ENCODE assay signal across 8 cellular contexts in genomic region chr9:91151014-91151740, GRCh38.
DNase-seq lines count a peak whose midpoint lies in the region; ATAC-seq, FAIRE-seq and TF ChIP-seq lines count a peak whose summit lies in the region.

No MANE protein-coding gene starts in this region.

- H3K36me3 Mint-ChIP-seq in CD8-positive, alpha-beta T cell: no peaks in the 10 kb centered on the region
- H3K36me3 Mint-ChIP-seq in activated T-helper 17 cell treated with anti-CD3 and anti-CD28 coated beads, Interleukin-2, amount 50 U/mL, for 72 hours (ENCODE audit: low read depth): peaks cover 17% of the 10 kb centered on the region

- H3K27me3 Mint-ChIP-seq in CD8-positive, alpha-beta T cell (ENCODE audit: low read depth): no peaks in the 10 kb centered on the region
- no peaks in the 10 kb centered on the region for H3K27me3 Mint-ChIP-seq in activated T-helper 17 cell treated with anti-CD3 and anti-CD28 coated beads, Interleukin-2, amount 50 U/mL, for 72 hours

- peak; percentile 92 for ATAC-seq in CD8-positive, alpha-beta T cell
- ATAC-seq in GM19397 (IDR thresholded peaks at IDR 0.05; ENCODE audit: unreplicated experiment) (peak; percentile 60), HG03439 (IDR thresholded peaks at IDR 0.05; ENCODE audit: unreplicated experiment) (peak; percentile 61), pancreas (peak in 3 of 4 donors; percentile 15 to 67 (median 39))
- ATAC-seq in activated T-helper 17 cell treated with anti-CD3 and anti-CD28 coated beads, Interleukin-2, amount 50 U/mL, for 72 hours (replicated peaks): peak; percentile 63

- H3K27ac Mint-ChIP-seq in CD8-positive, alpha-beta T cell: peak overlapping the region; percentile 56
- peak overlapping the region; percentile 99 for H3K27ac Mint-ChIP-seq in activated T-helper 17 cell treated with anti-CD3 and anti-CD28 coated beads, Interleukin-2, amount 50 U/mL, for 72 hours

- no peak overlapping the region for H3K4me3 ChIP-seq in CD8-positive, alpha-beta T cell (ENCODE audit: low read depth, low read length)
- no peak overlapping the region for H3K4me3 ChIP-seq in pancreas

- TF ChIP-seq CTCF in CD8-positive, alpha-beta T cell (IDR thresholded peaks at IDR 0.05): no peak
- TF ChIP-seq CTCF in pancreas (IDR thresholded peaks at IDR 0.05): no peak

- H3K9me3 ChIP-seq in CD8-positive, alpha-beta T cell (ENCODE audit: low read length): no peaks in the 10 kb centered on the region
- H3K9me3 ChIP-seq in pancreas: no peaks in the 10 kb centered on the region

- H3K4me1 Mint-ChIP-seq in CD8-positive, alpha-beta T cell (ENCODE audit: low read depth): peaks cover 48% of the 10 kb centered on the region
- peaks cover 61% of the 10 kb centered on the region for H3K4me1 Mint-ChIP-seq in activated T-helper 17 cell treated with anti-CD3 and anti-CD28 coated beads, Interleukin-2, amount 50 U/mL, for 72 hours

- H3K4me1 ChIP-seq in CD8-positive, alpha-beta T cell (ENCODE audit: insufficient read depth, low read length): peaks cover 31% of the 10 kb centered on the region
- H3K4me1 ChIP-seq in pancreas: no peaks in the 10 kb centered on the region

- CTCF ChIA-PET in CD8-positive, alpha-beta T cell (lab: Charles Lee): interaction anchor here (1.2 to 1.6 kb wide), 4 partner anchors 9 to 41 kb away, joined by 3 to 4 read pairs (median 4); no protein-coding TSS in a partner anchor

- peaks cover 2% of the 10 kb centered on the region for H3K9me3 Mint-ChIP-seq in CD8-positive, alpha-beta T cell
- peaks cover 3% of the 10 kb centered on the region for H3K9me3 Mint-ChIP-seq in activated T-helper 17 cell treated with anti-CD3 and anti-CD28 coated beads, Interleukin-2, amount 50 U/mL, for 72 hours

- no peaks in the 10 kb centered on the region for H3K27me3 ChIP-seq in CD8-positive, alpha-beta T cell (ENCODE audit: insufficient read depth, low read length)
- no peaks in the 10 kb centered on the region for H3K27me3 ChIP-seq in pancreas

- POLR2A ChIA-PET in CD8-positive, alpha-beta T cell (lab: Charles Lee): interaction anchor here (0.9 to 1.4 kb wide), 3 partner anchors 24 to 37 kb away, joined by 3 to 4 read pairs (median 3); no protein-coding TSS in a partner anchor

- peak in 2 of 7 experiments; percentile 37 to 47 for DNase-seq in CD8-positive, alpha-beta T cell
- no peak for DNase-seq in pancreas
- DNase-seq in NK-92 (lab: John Stamatoyannopoulos, UW; ENCODE audit: unreplicated experiment): no peak
- no peak for DNase-seq in NCI-H1105 (lab: John Stamatoyannopoulos, UW)
- no peak for DNase-seq in amniotic stem cell (lab: John Stamatoyannopoulos, UW)

- H3K4me3 Mint-ChIP-seq in CD8-positive, alpha-beta T cell: peak overlapping the region; percentile 23
- H3K4me3 Mint-ChIP-seq in activated T-helper 17 cell treated with anti-CD3 and anti-CD28 coated beads, Interleukin-2, amount 50 U/mL, for 72 hours: peak overlapping the region; percentile 75

- intact Hi-C loops in CD8-positive, alpha-beta T cell (cut with DNase I, micrococcal nuclease): loop anchor here (1.0 to 5.0 kb wide), 5 partner anchors 42 to 271 kb away; partner anchors contain the start of gene NFIL3 (in 1 of the 2)
- intact Hi-C loops in pancreas (cut with DNase I): loop anchor here in 1 of 3 donors (10.0 kb wide), 1 partner anchor 116 kb away; no protein-coding TSS in a partner anchor

- no peak for FAIRE-seq in pancreas (lab: Jason Lieb, UNC)

- H3K27ac ChIP-seq in CD8-positive, alpha-beta T cell (ENCODE audit: low read depth, low read length): no peak overlapping the region
- peak overlapping the region in 1 of 4 donors; percentile 15 for H3K27ac ChIP-seq in pancreas

- 79 to 85% methylated on average over 6 of the region's 6 CpGs for whole genome bisulfite sequencing in pancreas, 2 donors

- no peaks in the 10 kb centered on the region for H3K36me3 ChIP-seq in CD8-positive, alpha-beta T cell (ENCODE audit: insufficient read depth, low read length)
- H3K36me3 ChIP-seq in pancreas: no peaks in the 10 kb centered on the region

Comparison
In these comparisons a context has a peak if more than half of its experiments do, and no peak if none do; other contexts are left out.
1. ATAC-seq: peak in every context shown above with its lines; median percentile 92 in CD8-positive, alpha-beta T cell; 63 in activated T-helper 17 cell treated with anti-CD3 and anti-CD28 coated beads, Interleukin-2, amount 50 U/mL, for 72 hours; 61 in HG03439; 60 in GM19397; 39 in pancreas.